10 cellular contexts compared by ENCODE assay signal in the genomic region with DNA sequence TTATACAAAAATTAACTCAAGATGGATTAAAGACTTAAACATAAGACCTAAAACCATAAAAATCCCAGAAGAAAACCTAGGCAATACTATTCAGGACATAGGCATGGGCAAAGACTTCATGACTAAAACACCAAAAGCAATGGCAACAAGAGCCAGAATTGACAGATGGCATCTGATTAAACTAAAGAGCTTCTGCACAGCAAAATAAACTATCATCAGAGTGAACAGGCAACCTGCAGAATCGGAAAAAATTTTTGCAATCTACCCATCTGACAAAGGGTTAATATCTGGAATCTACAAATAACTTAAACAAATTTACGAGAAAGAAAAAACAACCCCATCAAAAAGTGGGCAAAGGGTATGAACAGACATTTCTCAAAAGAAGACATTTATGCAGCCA. TPM values are rescaled to one million over a fixed set of nuclear protein-coding genes. Genes with fewer than 3 reads are reported as not detected.
"Had no signal": no experiment of that assay in that cellular context is flagged by ENCODE, and none has a peak within 500 bp of the region (broad histone marks: within the 10 kb centered on the region; RNA-seq: fewer than 3 reads in every experiment).

No MANE protein-coding gene starts in this region.

RNA-seq across cellular contexts. Expression of a gene that starts 37.1 kb away (rescaled TPM):
- total RNA-seq: left lobe of liver; liver; lung microvascular endothelial cell; mammary epithelial cell; mesenteric fat pad; mesothelial cell of epicardium; mononuclear cell; myocyte; naive thymus-derived CD4-positive, alpha-beta T cell; naive thymus-derived CD8-positive, alpha-beta T cell had no signal
